Comparison of ENCODE assay signal across 10 cellular contexts in the genomic region with DNA sequence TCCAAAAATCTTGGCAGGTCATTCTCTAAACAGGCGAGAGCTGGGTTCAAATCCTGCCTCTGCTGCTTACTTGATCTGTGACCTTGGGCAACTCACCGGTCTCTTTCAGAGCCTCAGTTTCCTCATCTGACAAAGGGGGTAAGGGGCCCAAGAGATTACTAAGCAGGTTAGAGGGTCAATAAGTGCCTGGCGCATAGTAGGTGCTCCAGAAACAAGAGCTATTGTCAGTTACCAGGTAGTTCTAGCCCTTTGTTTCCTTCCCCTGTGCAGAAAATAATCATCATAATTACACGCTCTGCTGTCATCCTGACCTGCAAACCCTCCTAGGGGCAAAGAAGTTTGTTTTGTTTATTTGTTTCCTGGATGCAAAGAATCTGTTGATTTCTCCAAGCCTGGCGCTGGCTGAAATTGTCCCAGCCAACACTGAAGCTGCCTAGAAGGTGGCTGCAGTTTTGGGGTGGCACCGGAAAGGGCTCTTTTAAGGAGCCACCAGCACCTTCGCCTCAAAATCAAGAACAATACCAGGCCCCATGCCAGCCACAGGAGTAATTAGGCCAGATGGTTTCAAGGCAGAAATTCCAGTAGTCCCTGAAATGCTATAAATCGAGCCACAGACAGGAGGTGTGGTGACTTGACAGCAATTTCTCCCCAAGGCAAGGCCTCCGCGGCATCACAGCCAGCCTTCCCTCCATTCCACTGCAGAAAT. TPM values are rescaled to one million over a fixed set of nuclear protein-coding genes. Genes with fewer than 3 reads are reported as not detected.
A peak's percentile ranks its signal among the peaks of the same experiment; 100 is the strongest.
DNase-seq lines count a peak whose midpoint lies in the region; ATAC-seq, FAIRE-seq and TF ChIP-seq lines count a peak whose summit lies in the region.
"Had no signal": no experiment of that assay in that cellular context is flagged by ENCODE, and none has a peak within 500 bp of the region (broad histone marks: within the 10 kb centered on the region; RNA-seq: fewer than 3 reads in every experiment).

No MANE protein-coding gene starts in this region.

- H3K79me2 ChIP-seq in mesendoderm (ENCODE audit: control insufficient read depth, insufficient read depth, low read length), result no peaks in the 10 kb centered on the region

- no peak overlapping the region for H3K4me3 ChIP-seq in mesendoderm (ENCODE audit: low read length)

- H2AK5ac ChIP-seq in mesendoderm (ENCODE audit: low read length), result no peak overlapping the region

- WGBS in mesendoderm (ENCODE audit: extremely low coverage, insufficient coverage, low lambda C conversion rate), result no CpG with 5 or more reads among the region's 10 CpGs

- ATAC-seq in stimulated activated naive CD8-positive, alpha-beta T cell treated with anti-CD3 and anti-CD28 coated beads, Interleukin-15, amount 100 ng/mL, for 72 hours, result no peak
- no peak for ATAC-seq in activated naive CD8-positive, alpha-beta T cell treated with anti-CD3 and anti-CD28 coated beads, Interleukin-2, amount 50 U/mL, for 24 hours

- H3K27me3 ChIP-seq in mesendoderm (ENCODE audit: insufficient read depth, low read length, poor library complexity), result no peaks in the 10 kb centered on the region

- no peaks in the 10 kb centered on the region for H3K79me1 ChIP-seq in mesendoderm (ENCODE audit: low read length)

- H3K4me3 Mint-ChIP-seq in stimulated activated naive CD8-positive, alpha-beta T cell treated with anti-CD3 and anti-CD28 coated beads, Interleukin-15, Interleukin-2, amounts not matched to agents 100 ng/mL and 50 ng/mL, for 24 hours, result no peak overlapping the region
- H3K4me3 Mint-ChIP-seq in stimulated activated naive CD8-positive, alpha-beta T cell treated with anti-CD3 and anti-CD28 coated beads, Interleukin-15, amount 100 ng/mL, for 72 hours, result no peak overlapping the region
- H3K4me3 Mint-ChIP-seq in activated naive CD8-positive, alpha-beta T cell treated with anti-CD3 and anti-CD28 coated beads, Interleukin-2, amount 50 U/mL, for 24 hours, result no peak overlapping the region

- no peaks in the 10 kb centered on the region for H3K36me3 Mint-ChIP-seq in stimulated activated naive CD8-positive, alpha-beta T cell treated with anti-CD3 and anti-CD28 coated beads, Interleukin-15, Interleukin-2, amounts not matched to agents 100 ng/mL and 50 ng/mL, for 24 hours (ENCODE audit: low read depth)
- no peaks in the 10 kb centered on the region for H3K36me3 Mint-ChIP-seq in activated naive CD8-positive, alpha-beta T cell treated with anti-CD3 and anti-CD28 coated beads, Interleukin-2, amount 50 U/mL, for 24 hours (ENCODE audit: low read depth)

- H3K23ac ChIP-seq in mesendoderm (ENCODE audit: low read length), result no peak overlapping the region

- H3K56ac ChIP-seq in mesendoderm (ENCODE audit: low read length), result no peak overlapping the region

- no peak overlapping the region for H2BK5ac ChIP-seq in mesendoderm (ENCODE audit: low read length)

- no peaks in the 10 kb centered on the region for H3K27me3 Mint-ChIP-seq in stimulated activated naive CD8-positive, alpha-beta T cell treated with anti-CD3 and anti-CD28 coated beads, Interleukin-15, Interleukin-2, amounts not matched to agents 100 ng/mL and 50 ng/mL, for 24 hours
- H3K27me3 Mint-ChIP-seq in stimulated activated naive CD8-positive, alpha-beta T cell treated with anti-CD3 and anti-CD28 coated beads, Interleukin-15, amount 100 ng/mL, for 72 hours, result no peaks in the 10 kb centered on the region
- no peaks in the 10 kb centered on the region for H3K27me3 Mint-ChIP-seq in activated naive CD8-positive, alpha-beta T cell treated with anti-CD3 and anti-CD28 coated beads, Interleukin-2, amount 50 U/mL, for 24 hours

- no peak overlapping the region for H3K9ac ChIP-seq in mesendoderm (ENCODE audit: low read length)

- H3K27ac Mint-ChIP-seq in stimulated activated naive CD8-positive, alpha-beta T cell treated with anti-CD3 and anti-CD28 coated beads, Interleukin-15, Interleukin-2, amounts not matched to agents 100 ng/mL and 50 ng/mL, for 24 hours, result peak overlapping the region; percentile 40
- H3K27ac Mint-ChIP-seq in stimulated activated naive CD8-positive, alpha-beta T cell treated with anti-CD3 and anti-CD28 coated beads, Interleukin-15, amount 100 ng/mL, for 72 hours, result no peak overlapping the region
- no peak overlapping the region for H3K27ac Mint-ChIP-seq in activated naive CD8-positive, alpha-beta T cell treated with anti-CD3 and anti-CD28 coated beads, Interleukin-2, amount 50 U/mL, for 24 hours

- FAIRE-seq in D721Med (lab: Jason Lieb, UNC), result no peak

- no peak overlapping the region for H4K8ac ChIP-seq in mesendoderm (ENCODE audit: low read depth, low read length)

- TF ChIP-seq CTCF in D721Med (IDR thresholded peaks at IDR 0.05; ENCODE audit: insufficient read depth, missing control alignments), result no peak

- H3K27ac ChIP-seq in caudate nucleus (ENCODE audit: low read depth, low read length), result peak overlapping the region; percentile 67
- no peak overlapping the region for H3K27ac ChIP-seq in mesendoderm (ENCODE audit: low read depth, low read length)

- H2BK120ac ChIP-seq in mesendoderm (ENCODE audit: low read depth, low read length), result no peak overlapping the region

- H3K4me1 Mint-ChIP-seq in stimulated activated naive CD8-positive, alpha-beta T cell treated with anti-CD3 and anti-CD28 coated beads, Interleukin-15, Interleukin-2, amounts not matched to agents 100 ng/mL and 50 ng/mL, for 24 hours (ENCODE audit: low read depth), result peaks cover 24% of the 10 kb centered on the region
- peaks cover 60% of the 10 kb centered on the region for H3K4me1 Mint-ChIP-seq in stimulated activated naive CD8-positive, alpha-beta T cell treated with anti-CD3 and anti-CD28 coated beads, Interleukin-15, amount 100 ng/mL, for 72 hours
- H3K4me1 Mint-ChIP-seq in activated naive CD8-positive, alpha-beta T cell treated with anti-CD3 and anti-CD28 coated beads, Interleukin-2, amount 50 U/mL, for 24 hours, result peaks cover 25% of the 10 kb centered on the region

- H2BK15ac ChIP-seq in mesendoderm (replicated peaks; ENCODE audit: low read depth), result no peak overlapping the region

- no peak overlapping the region for H3K4me2 ChIP-seq in mesendoderm (ENCODE audit: low read length)

- no peak overlapping the region for H3K4ac ChIP-seq in mesendoderm (ENCODE audit: low read depth, low read length)

- H3K9me3 Mint-ChIP-seq in stimulated activated naive CD8-positive, alpha-beta T cell treated with anti-CD3 and anti-CD28 coated beads, Interleukin-15, Interleukin-2, amounts not matched to agents 100 ng/mL and 50 ng/mL, for 24 hours, result no peaks in the 10 kb centered on the region
- no peaks in the 10 kb centered on the region for H3K9me3 Mint-ChIP-seq in stimulated activated naive CD8-positive, alpha-beta T cell treated with anti-CD3 and anti-CD28 coated beads, Interleukin-15, amount 100 ng/mL, for 72 hours
- no peaks in the 10 kb centered on the region for H3K9me3 Mint-ChIP-seq in activated naive CD8-positive, alpha-beta T cell treated with anti-CD3 and anti-CD28 coated beads, Interleukin-2, amount 50 U/mL, for 24 hours

- H3K18ac ChIP-seq in mesendoderm (ENCODE audit: low read length), result no peak overlapping the region

- no peak for DNase-seq in stimulated activated naive CD8-positive, alpha-beta T cell treated with anti-CD3 and anti-CD28 coated beads, Interleukin-15, amount 100 ng/mL, for 72 hours
- peak in 1 of 61 donors; percentile 7 for DNase-seq in caudate nucleus (lab: John Stamatoyannopoulos, UW)
- peak; percentile 26 for DNase-seq in mesendoderm
- no peak for DNase-seq in effector CD4-positive, alpha-beta T cell
- no peak for DNase-seq in activated naive CD4-positive, alpha-beta T cell treated with Interleukin-2 at 50 U/mL for 16 hours
- DNase-seq in D721Med (ENCODE audit: insufficient read length, low spot score), result no peak
- no peak for DNase-seq in activated naive CD8-positive, alpha-beta T cell treated with anti-CD3 and anti-CD28 coated beads, Interleukin-2, amount 50 U/mL, for 24 hours
- DNase-seq: NCI-H226, substantia nigra had no signal

- H3K4me1 ChIP-seq in mesendoderm (ENCODE audit: control insufficient read depth, low read depth, low read length), result no peaks in the 10 kb centered on the region

- H4K5ac ChIP-seq in mesendoderm (ENCODE audit: low read length), result no peak overlapping the region

- no peaks in the 10 kb centered on the region for H3K36me3 ChIP-seq in mesendoderm (ENCODE audit: control insufficient read depth, insufficient read depth, low read length)

RNA-seq across cellular contexts. Expression of a gene that starts 10.2 kb away (rescaled TPM):
- 8.7 TPM for polyA plus RNA-seq in mesendoderm (2013, experiment 1 of 2)
- 9.1 TPM for polyA plus RNA-seq in mesendoderm (2013, experiment 2 of 2)

RNA-seq across cellular contexts. Expression of a gene that starts 56.4 kb away (rescaled TPM):
- polyA plus RNA-seq in mesendoderm (2013, experiment 1 of 2), result 16.0 TPM
- 15.6 TPM for polyA plus RNA-seq in mesendoderm (2013, experiment 2 of 2)
